Comparison of ENCODE assay signal across 1 cellular context in genomic region chr10:6643962-6644361, GRCh38.
TF ChIP-seq lines count a peak whose summit lies in the region.

No MANE protein-coding gene starts in this region.

TF ChIP-seq in GM23338, 12 proteins besides CTCF, POLR2A, EP300 and RAD21 (continued from another document):
- no peak for TF ChIP-seq ZNF462 (CRISPR knock-in tag; IDR thresholded peaks at IDR 0.05)
